ENCODE assay signal across 23 cellular contexts in genomic region chr22:29596408-29596807, GRCh38. TPM values are rescaled to one million over a fixed set of nuclear protein-coding genes. Genes with fewer than 3 reads are reported as not detected.
DNase-seq lines count a peak whose midpoint lies in the region; ATAC-seq and TF ChIP-seq lines count a peak whose summit lies in the region.
"Had no signal": no experiment of that assay in that cellular context is flagged by ENCODE, and none has a peak within 500 bp of the region (broad histone marks: within the 10 kb centered on the region; RNA-seq: fewer than 3 reads in every experiment).

No MANE protein-coding gene starts in this region.

- no peaks in the 10 kb centered on the region for H3K36me3 ChIP-seq in HEK293 (ENCODE audit: control insufficient read depth in 2 of 2, insufficient read depth in 1 of 2, low read length in 2 of 2)
- no peaks in the 10 kb centered on the region for H3K36me3 ChIP-seq in trophoblast cell (ENCODE audit: control insufficient read depth in 1 of 2, insufficient read depth in 2 of 2, low read length in 2 of 2)

- H3K4me3 ChIP-seq in HEK293 (ENCODE audit: low read depth, low read length), result no peak overlapping the region
- no peak overlapping the region for H3K4me3 ChIP-seq in trophoblast cell (ENCODE audit: low read depth, low read length)
- H3K4me3 ChIP-seq: A549, GM12878, GM23248, PC-9 had no signal

- CTCF ChIA-PET in HEK293 (lab: Yijun Ruan, JAX), result interaction anchor here (0.7 to 1.5 kb wide), 7 partner anchors 8 to 492 kb away, joined by 3 to 7 read pairs (median 4); no protein-coding TSS in a partner anchor

- H2BK12ac ChIP-seq in trophoblast cell (ENCODE audit: low read length), result no peak overlapping the region

- H3K27me3 ChIP-seq in trophoblast cell (ENCODE audit: insufficient read depth, low read length), result no peaks in the 10 kb centered on the region

- no peak overlapping the region for H3K4ac ChIP-seq in trophoblast cell (ENCODE audit: low read depth, low read length)

- H3K27me3 Mint-ChIP-seq in activated T-helper 17 cell treated with anti-CD3 and anti-CD28 coated beads, Interleukin-2, amount 50 U/mL, for 72 hours, result no peaks in the 10 kb centered on the region
- H3K27me3 Mint-ChIP-seq: B cell had no signal

- no peaks in the 10 kb centered on the region for H3K36me3 Mint-ChIP-seq in activated T-helper 17 cell treated with anti-CD3 and anti-CD28 coated beads, Interleukin-2, amount 50 U/mL, for 72 hours (ENCODE audit: low read depth)

- H3K4me3 Mint-ChIP-seq in activated T-helper 17 cell treated with anti-CD3 and anti-CD28 coated beads, Interleukin-2, amount 50 U/mL, for 72 hours, result no peak overlapping the region
- H3K4me3 Mint-ChIP-seq: H9 had no signal

- intact Hi-C loops in left ventricle myocardium superior (cut with micrococcal nuclease), result no loop called here

- TF ChIP-seq CTCF in 22Rv1 (IDR thresholded peaks at IDR 0.05) (no peak), HEK293 (tag by site-specific recombination; IDR thresholded peaks at IDR 0.05) (no peak)

- no peaks in the 10 kb centered on the region for H3K9me3 Mint-ChIP-seq in activated T-helper 17 cell treated with anti-CD3 and anti-CD28 coated beads, Interleukin-2, amount 50 U/mL, for 72 hours
- H3K9me3 Mint-ChIP-seq: H9 had no signal

- POLR2A ChIA-PET in HEK293 (lab: Yijun Ruan, JAX), result interaction anchor here (0.6 kb wide), 1 partner anchor 18 kb away, joined by 3 read pairs; no protein-coding TSS in a partner anchor

- no peak overlapping the region for H3K27ac Mint-ChIP-seq in activated T-helper 17 cell treated with anti-CD3 and anti-CD28 coated beads, Interleukin-2, amount 50 U/mL, for 72 hours
- H3K27ac Mint-ChIP-seq: H9 had no signal

- H2AK5ac ChIP-seq in trophoblast cell (ENCODE audit: low read length), result no peak overlapping the region

- H3K79me1 ChIP-seq in trophoblast cell (ENCODE audit: low read length), result no peaks in the 10 kb centered on the region

- no peak overlapping the region for H3K9ac ChIP-seq in trophoblast cell (ENCODE audit: low read length)
- H3K9ac ChIP-seq: GM23248, KMS-11 had no signal

- DNase-seq in trophoblast cell, result peak; percentile 79 to 85
- no peak for DNase-seq in NCI-H526 (lab: John Stamatoyannopoulos, UW)
- DNase-seq in HK-2 (ENCODE audit: unreplicated experiment), result no peak
- DNase-seq in left ventricle myocardium superior, result no peak
- DNase-seq: COR-L47, DMS79 treated with DMSO at 0.1 percent for 48 hours, GM23248, H9, NCI-H1105 treated with DMSO at 0.1 percent for 48 hours, NCI-H2081, NCI-H2171, NCI-H526 treated with DMSO at 0.1 percent for 48 hours, PC-9, RPMI8226, SHP77 had no signal

- no peak overlapping the region for H3K23ac ChIP-seq in trophoblast cell (ENCODE audit: low read length)

- H3K18ac ChIP-seq in trophoblast cell (ENCODE audit: low read length), result no peak overlapping the region

- no peak overlapping the region for H2BK5ac ChIP-seq in trophoblast cell (ENCODE audit: low read depth, low read length, poor library complexity)

- no peaks in the 10 kb centered on the region for H3K4me1 Mint-ChIP-seq in activated T-helper 17 cell treated with anti-CD3 and anti-CD28 coated beads, Interleukin-2, amount 50 U/mL, for 72 hours

- no CpG with 5 or more reads among the region's 10 CpGs for WGBS in trophoblast cell (ENCODE audit: extremely low coverage, insufficient coverage, insufficient read length)

- H3K14ac ChIP-seq in trophoblast cell (ENCODE audit: low read length), result no peak overlapping the region

- H3K4me1 ChIP-seq in HEK293 (ENCODE audit: control insufficient read depth, insufficient read depth, low read length) (no peaks in the 10 kb centered on the region), trophoblast cell (ENCODE audit: control insufficient read depth in 1 of 2, insufficient read depth in 2 of 2, low read length in 2 of 2) (no peaks in the 10 kb centered on the region)
- H3K4me1 ChIP-seq: A549 had no signal

- H4K91ac ChIP-seq in trophoblast cell (ENCODE audit: low read depth, low read length), result no peak overlapping the region

- no peak overlapping the region for H4K8ac ChIP-seq in trophoblast cell (ENCODE audit: low read depth, low read length)

- no peak overlapping the region for H2AFZ ChIP-seq in trophoblast cell (ENCODE audit: insufficient read depth, low read length, poor library complexity)
- H2AFZ ChIP-seq: GM23248, PC-9 had no signal

- ATAC-seq in activated T-helper 17 cell treated with anti-CD3 and anti-CD28 coated beads, Interleukin-2, amount 50 U/mL, for 72 hours (replicated peaks), result peak; percentile 52
- ATAC-seq in GM18519 (IDR thresholded peaks at IDR 0.05; ENCODE audit: low FRiP score, unreplicated experiment), result no peak
- ATAC-seq in left ventricle myocardium superior, result no peak
- ATAC-seq: A549, GM12878 had no signal

- H3K79me2 ChIP-seq in trophoblast cell (ENCODE audit: control insufficient read depth, insufficient read depth, low read length, poor library complexity), result no peaks in the 10 kb centered on the region

- no peak overlapping the region for H2BK120ac ChIP-seq in trophoblast cell (ENCODE audit: insufficient read depth, low read length, poor library complexity)

- H3K27ac ChIP-seq in 22Rv1 (peak overlapping the region; percentile 71), HEK293 (ENCODE audit: extremely low read depth, low read depth, low read length) (no peak overlapping the region), trophoblast cell (ENCODE audit: low read depth, low read length) (no peak overlapping the region)
- H3K27ac ChIP-seq: A549, GM23248, KMS-11, PC-9 had no signal

- no peak overlapping the region for H3K4me2 ChIP-seq in trophoblast cell (ENCODE audit: low read length)
- H3K4me2 ChIP-seq: A549, KMS-11, PC-9 had no signal

- H3K9me3 ChIP-seq in HEK293 (ENCODE audit: control insufficient read depth, insufficient read depth, low read depth, low read length) (no peaks in the 10 kb centered on the region), trophoblast cell (ENCODE audit: insufficient read depth, low read depth, low read length) (no peaks in the 10 kb centered on the region)
- H3K9me3 ChIP-seq: A549 had no signal

- H4K12ac ChIP-seq in trophoblast cell (ENCODE audit: low read depth, low read length), result peak overlapping the region; percentile 43

TF ChIP-seq in HEK293, 187 proteins besides CTCF, POLR2A, EP300 and RAD21:
- TF ChIP-seq KLF1 (tag by site-specific recombination; IDR thresholded peaks at IDR 0.05), result peak; percentile 41; the same call in 1 of the 2 replicates
- no peak for TF ChIP-seq ZNF148 (tag by site-specific recombination; IDR thresholded peaks at IDR 0.05; ENCODE audit: borderline replicate concordance)
- peak; percentile 79 for TF ChIP-seq ZNF121 (tag by site-specific recombination; IDR thresholded peaks at IDR 0.05)
- no peak for TF ChIP-seq ZNF23 (tag by site-specific recombination; IDR thresholded peaks at IDR 0.05; ENCODE audit: borderline replicate concordance)
TF ChIP-seq in HEK293: peak in this region for 2.

RNA-seq across cellular contexts. Expression of gene NF2, which starts 7.0 kb away (rescaled TPM):
- 10 to 100 TPM; 28.5 to 59.9 TPM for total RNA-seq in activated T-helper 17 cell treated with anti-CD3 and anti-CD28 coated beads, Interleukin-2, amount 50 U/mL, for 72 hours
- polyA plus RNA-seq in trophoblast cell (2013), result 9.8 and 10.0 TPM in 2 replicates
- 53.8 TPM for total RNA-seq in left ventricle myocardium superior

RNA-seq across cellular contexts. Expression of gene NIPSNAP1, which starts 15.5 kb away (rescaled TPM):
- total RNA-seq in activated T-helper 17 cell treated with anti-CD3 and anti-CD28 coated beads, Interleukin-2, amount 50 U/mL, for 72 hours, result 10 to 100 TPM; 33.0 to 44.1 TPM
- polyA plus RNA-seq in trophoblast cell (2013), result 57.0 and 61.6 TPM in 2 replicates
- 18.3 TPM for total RNA-seq in left ventricle myocardium superior

RNA-seq across cellular contexts. Expression of gene THOC5, which starts 42.9 kb away (rescaled TPM):
- total RNA-seq in activated T-helper 17 cell treated with anti-CD3 and anti-CD28 coated beads, Interleukin-2, amount 50 U/mL, for 72 hours, result 10 to 100 TPM; 51.4 to 65.9 TPM
- 20.4 and 21.2 TPM in 2 replicates for polyA plus RNA-seq in trophoblast cell (2013)
- total RNA-seq in left ventricle myocardium superior, result 41.5 TPM

Comparison
In these comparisons a context has a peak if more than half of its experiments do, and no peak if none do; other contexts are left out.
1. DNase-seq: peak in trophoblast cell (2 of 2); none in NCI-H526 (0 of 2), HK-2 (single experiment) and left ventricle myocardium superior (single experiment).